In the genomic region with DNA sequence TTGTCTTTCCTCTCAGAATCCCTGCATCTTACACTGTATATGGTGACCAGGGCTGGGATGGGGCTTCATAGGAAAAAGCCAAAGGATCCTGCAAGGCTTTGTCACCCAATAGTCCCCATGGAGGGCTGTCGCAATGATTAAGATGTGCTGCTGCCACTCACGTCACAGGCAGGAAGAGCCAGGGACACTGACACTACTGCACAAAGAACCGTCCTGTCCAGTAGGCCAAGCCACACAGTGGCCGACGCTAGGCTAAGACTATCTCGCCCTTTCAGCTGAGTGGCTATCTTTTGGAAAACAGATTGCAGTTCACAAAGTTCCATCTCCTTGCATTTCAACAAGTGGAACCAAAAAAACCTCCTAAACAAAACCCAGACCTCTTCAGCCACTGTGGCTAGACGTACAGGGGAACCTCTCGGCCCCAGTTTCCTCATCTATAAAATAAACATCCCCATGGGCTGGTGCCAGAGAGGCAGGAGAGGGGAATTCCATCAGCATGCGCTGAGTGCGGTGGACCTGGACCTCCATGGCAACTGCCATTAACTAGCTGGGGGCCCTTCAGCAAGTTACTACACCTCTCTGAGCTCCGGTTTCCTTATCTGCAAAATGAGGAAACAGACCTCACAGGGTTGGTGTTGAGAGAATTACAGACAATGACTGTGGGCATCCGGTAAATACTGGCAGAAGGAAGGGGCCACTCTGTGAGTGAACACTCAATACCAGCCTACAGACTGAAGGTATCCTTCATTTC, we compare ENCODE assay signal across 7 cellular contexts. TPM values are rescaled to one million over a fixed set of nuclear protein-coding genes. Genes with fewer than 3 reads are reported as not detected.
DNase-seq lines count a peak whose midpoint lies in the region; ATAC-seq and TF ChIP-seq lines count a peak whose summit lies in the region.

No MANE protein-coding gene starts in this region.

- TF ChIP-seq CTCF in GM20000 (IDR thresholded peaks at IDR 0.05; ENCODE audit: extremely low read depth, missing control alignments), result no peak

- no peak overlapping the region for H4K8ac ChIP-seq in mesendoderm (ENCODE audit: low read depth, low read length)

- H3K4me2 ChIP-seq in mesendoderm (ENCODE audit: low read length), result no peak overlapping the region

- peak overlapping the region; percentile 89 for H3K27ac ChIP-seq in KOPT-K1 (ENCODE audit: low read depth, low read length, poor library complexity, severe bottlenecking)
- H3K27ac ChIP-seq in mesendoderm (ENCODE audit: low read depth, low read length), result no peak overlapping the region

- no CpG with 5 or more reads among the region's 12 CpGs for WGBS in mesendoderm (ENCODE audit: extremely low coverage, insufficient coverage, low lambda C conversion rate)

- H3K18ac ChIP-seq in mesendoderm (ENCODE audit: low read length), result no peak overlapping the region

- H4K5ac ChIP-seq in mesendoderm (ENCODE audit: low read length), result no peak overlapping the region

- intact Hi-C loops in posterior cingulate gyrus (cut with DNase I), result no loop called here

- no peak overlapping the region for H2BK5ac ChIP-seq in mesendoderm (ENCODE audit: low read length)

- no peak overlapping the region for H2BK120ac ChIP-seq in mesendoderm (ENCODE audit: low read depth, low read length)

- peaks cover 32% of the 10 kb centered on the region for H3K79me1 ChIP-seq in mesendoderm (ENCODE audit: low read length)

- H3K36me3 ChIP-seq in KOPT-K1 (ENCODE audit: insufficient read depth, low read length) (peaks cover 40% of the 10 kb centered on the region), mesendoderm (ENCODE audit: control insufficient read depth, insufficient read depth, low read length) (no peaks in the 10 kb centered on the region)

- no peak overlapping the region for H3K4ac ChIP-seq in mesendoderm (ENCODE audit: low read depth, low read length)

- H3K79me2 ChIP-seq in mesendoderm (ENCODE audit: control insufficient read depth, insufficient read depth, low read length), result peaks cover 94% of the 10 kb centered on the region

- H2AK5ac ChIP-seq in mesendoderm (ENCODE audit: low read length), result no peak overlapping the region

- ATAC-seq in GM18873 (IDR thresholded peaks at IDR 0.05; ENCODE audit: low FRiP score, unreplicated experiment), result no peak

- H2BK15ac ChIP-seq in mesendoderm (replicated peaks; ENCODE audit: low read depth), result no peak overlapping the region

- peak overlapping the region; percentile 72 for H3K23ac ChIP-seq in mesendoderm (ENCODE audit: low read length)

- H3K56ac ChIP-seq in mesendoderm (ENCODE audit: low read length), result no peak overlapping the region

- H3K4me1 ChIP-seq in mesendoderm (ENCODE audit: control insufficient read depth, low read depth, low read length), result peaks cover 2% of the 10 kb centered on the region

- H3K9me3 ChIP-seq in KOPT-K1 (ENCODE audit: insufficient read depth, low read length, poor library complexity, severe bottlenecking), result no peaks in the 10 kb centered on the region

- DNase-seq in GM20000 (ENCODE audit: low spot score), result peak; percentile 41
- DNase-seq in amniotic epithelial cell (ENCODE audit: low read depth), result peak; percentile 66
- no peak for DNase-seq in mesendoderm
- no peak for DNase-seq in posterior cingulate gyrus
- no peak for DNase-seq in effector CD8-positive, alpha-beta T cell (lab: John Stamatoyannopoulos, UW)

- no peak overlapping the region for H3K4me3 ChIP-seq in mesendoderm (ENCODE audit: low read length)

- no peak overlapping the region for H3K9ac ChIP-seq in mesendoderm (ENCODE audit: low read length)

- no peaks in the 10 kb centered on the region for H3K27me3 ChIP-seq in mesendoderm (ENCODE audit: insufficient read depth, low read length, poor library complexity)

RNA-seq across cellular contexts. Expression of gene CAPZB, which starts 8.7 kb away (rescaled TPM):
- 289 TPM for polyA plus RNA-seq in mesendoderm (2013, experiment 1 of 2)
- 292 TPM for polyA plus RNA-seq in mesendoderm (2013, experiment 2 of 2)

Comparison
In these comparisons a context has a peak if more than half of its experiments do, and no peak if none do; other contexts are left out.
1. DNase-seq: peak in GM20000 (single experiment) and amniotic epithelial cell (single experiment); none in mesendoderm (single experiment), posterior cingulate gyrus (0 of 10) and effector CD8-positive, alpha-beta T cell (single experiment).